ENCODE assay signal across 22 cellular contexts in genomic region chr21:17903929-17904639, GRCh38.
DNase-seq lines count a peak whose midpoint lies in the region; FAIRE-seq and TF ChIP-seq lines count a peak whose summit lies in the region.
"Had no signal": no experiment of that assay in that cellular context is flagged by ENCODE, and none has a peak within 500 bp of the region (broad histone marks: within the 10 kb centered on the region; RNA-seq: fewer than 3 reads in every experiment).

No MANE protein-coding gene starts in this region.

- no peak overlapping the region for H3K27ac Mint-ChIP-seq in astrocyte (ENCODE audit: unreplicated experiment)

- no peak overlapping the region for H3K4me3 ChIP-seq in astrocyte (ENCODE audit: insufficient read depth, low read depth, low read length)
- no peak overlapping the region for H3K4me3 ChIP-seq in fibroblast of the aortic adventitia (ENCODE audit: low read depth, low read length)
- no peak overlapping the region for H3K4me3 ChIP-seq in osteoblast (ENCODE audit: insufficient read depth, low read length)
- no peak overlapping the region for H3K4me3 ChIP-seq in PC-9

- H3K4me2 ChIP-seq in astrocyte (ENCODE audit: low read length) (no peak overlapping the region), osteoblast (ENCODE audit: insufficient read depth, low read length) (no peak overlapping the region), PC-9 (no peak overlapping the region)
- H3K4me2 ChIP-seq: KMS-11 had no signal

- CTCF ChIA-PET in PC-9 (lab: Charles Lee), result no interaction called here

- H3K9me2 ChIP-seq in PC-9 (ENCODE audit: insufficient read depth), result no peaks in the 10 kb centered on the region

- H3K36me3 ChIP-seq in astrocyte (ENCODE audit: insufficient read depth, low read length) (no peaks in the 10 kb centered on the region), osteoblast (ENCODE audit: insufficient read depth, low read length) (no peaks in the 10 kb centered on the region), PC-9 (ENCODE audit: low read depth) (no peaks in the 10 kb centered on the region)

- no peak overlapping the region for H3K4me3 Mint-ChIP-seq in astrocyte (ENCODE audit: unreplicated experiment)
- H3K4me3 Mint-ChIP-seq: CD8-positive, alpha-beta memory T cell had no signal

- H2AFZ ChIP-seq in astrocyte (ENCODE audit: low read depth, low read length), result no peak overlapping the region
- no peak overlapping the region for H2AFZ ChIP-seq in osteoblast (ENCODE audit: low read length)
- H2AFZ ChIP-seq in PC-9, result no peak overlapping the region

- peak; percentile 44 for DNase-seq in GM03348 (ENCODE audit: low spot score)
- peak; percentile 74 for DNase-seq in astrocyte (ENCODE audit: low read depth)
- DNase-seq in fibroblast of the aortic adventitia (ENCODE audit: low read depth), result peak; percentile 37
- peak; percentile 43 for DNase-seq in osteoblast (ENCODE audit: insufficient read length, low spot score, missing footprints)
- no peak for DNase-seq in HTR-8/SVneo (ENCODE audit: insufficient read length, low spot score)
- DNase-seq in activated CD8-positive, alpha-beta memory T cell treated with anti-CD3 and anti-CD28 coated beads, Interleukin-2, amount 50 U/mL, for 4 hours, result no peak
- no peak for DNase-seq in KBM-7
- DNase-seq in PC-9, result no peak
- DNase-seq: Calu3; CD8-positive, alpha-beta memory T cell; NCI-H1092 treated with DMSO at 0.1 percent for 48 hours; NCI-H146; NCI-H2029; NCI-H2227 treated with DMSO at 0.1 percent for 48 hours; NCI-H510A treated with DMSO at 0.1 percent for 48 hours; NCI-H774; NK-92 treated with Interleukin-12 subunit alpha and Interleukin-12 subunit beta, amount 100 ng/mL, for 24 hours had no signal

- H3K4me1 Mint-ChIP-seq in astrocyte (ENCODE audit: low read depth, unreplicated experiment), result peaks cover 9% of the 10 kb centered on the region

- peaks cover 10% of the 10 kb centered on the region for H3K9me3 Mint-ChIP-seq in astrocyte (ENCODE audit: unreplicated experiment)

- H3K9me3 ChIP-seq in astrocyte (ENCODE audit: insufficient read depth, low read depth, low read length) (no peaks in the 10 kb centered on the region), osteoblast (ENCODE audit: low read depth, low read length) (no peaks in the 10 kb centered on the region), PC-9 (ENCODE audit: insufficient read depth, low read depth) (no peaks in the 10 kb centered on the region)

- FAIRE-seq in astrocyte (lab: Jason Lieb, UNC) (no peak), HTR-8/SVneo (lab: Jason Lieb, UNC) (no peak)
- FAIRE-seq: G401.6, GM18507, H54 had no signal

- no peaks in the 10 kb centered on the region for H3K27me3 ChIP-seq in astrocyte (ENCODE audit: insufficient read depth, low read length)
- H3K27me3 ChIP-seq in osteoblast (ENCODE audit: insufficient read depth, low read length), result peaks cover 2% of the 10 kb centered on the region
- no peaks in the 10 kb centered on the region for H3K27me3 ChIP-seq in PC-9 (ENCODE audit: insufficient read depth, low read depth)

- no TSS peak for BruUV-seq in PC-9 (replicated peaks; lab: Mats Ljungman, UMichigan)

- POLR2A ChIA-PET in PC-9 (lab: Charles Lee; ENCODE audit: unreplicated experiment), result no interaction called here

- in situ Hi-C loops in KBM-7 (cut with MboI; ENCODE audit: low pct_unique_long_range_greater_than_20kb, low sequenced_read_pairs), result loop anchor here (25.0 kb wide), 1 partner anchor 217 kb away; no protein-coding TSS in a partner anchor

- TF ChIP-seq CTCF in astrocyte (IDR thresholded peaks at IDR 0.05; ENCODE audit: insufficient read depth, low read depth, low read length), result no peak
- no peak for TF ChIP-seq CTCF in fibroblast of the aortic adventitia (IDR thresholded peaks at IDR 0.05; ENCODE audit: insufficient read depth, low read length)
- TF ChIP-seq CTCF in osteoblast (IDR thresholded peaks at IDR 0.05; ENCODE audit: extremely low read depth, low read depth, low read length), result no peak
- no peak for TF ChIP-seq CTCF in PC-9 (conservative IDR thresholded peaks at IDR 0.05)

- no peak overlapping the region for H3K27ac ChIP-seq in astrocyte (ENCODE audit: low read depth, low read length)
- no peak overlapping the region for H3K27ac ChIP-seq in osteoblast (ENCODE audit: low read depth, low read length)
- no peak overlapping the region for H3K27ac ChIP-seq in PC-9
- H3K27ac ChIP-seq: C4-2B, KMS-11 had no signal

- H4K20me1 ChIP-seq in astrocyte (ENCODE audit: insufficient read depth, low read length), result no peaks in the 10 kb centered on the region
- no peaks in the 10 kb centered on the region for H4K20me1 ChIP-seq in osteoblast (ENCODE audit: insufficient read depth, low read length)
- no peaks in the 10 kb centered on the region for H4K20me1 ChIP-seq in PC-9 (ENCODE audit: insufficient read depth)

- H3K4me1 ChIP-seq in astrocyte (ENCODE audit: insufficient read depth, low read length) (no peaks in the 10 kb centered on the region), osteoblast (ENCODE audit: insufficient read depth, low read length) (peaks cover 3% of the 10 kb centered on the region), PC-9 (replicated peaks; ENCODE audit: insufficient read depth) (peaks cover 7% of the 10 kb centered on the region)

- no peaks in the 10 kb centered on the region for H3F3A ChIP-seq in PC-9 (ENCODE audit: insufficient read depth, low read depth)

- intact Hi-C loops in PC-9 (cut with micrococcal nuclease; ENCODE audit: unreplicated experiment), result loop anchor here (1.0 to 5.0 kb wide), 2 partner anchors 87 to 225 kb away; partner anchors contain the start of gene C21orf91

- H3K9ac ChIP-seq in astrocyte (ENCODE audit: low read length), result no peak overlapping the region
- H3K9ac ChIP-seq: KMS-11 had no signal

- no peaks in the 10 kb centered on the region for H3K27me3 Mint-ChIP-seq in astrocyte (ENCODE audit: low read depth, unreplicated experiment)

- no peaks in the 10 kb centered on the region for H3K79me2 ChIP-seq in astrocyte (ENCODE audit: insufficient read depth, low read length)
- no peaks in the 10 kb centered on the region for H3K79me2 ChIP-seq in osteoblast (ENCODE audit: insufficient read depth, low read length)
- H3K79me2 ChIP-seq in PC-9 (ENCODE audit: low read depth), result no peaks in the 10 kb centered on the region

- no peaks in the 10 kb centered on the region for H3K36me3 Mint-ChIP-seq in astrocyte (ENCODE audit: low read depth, unreplicated experiment)

Comparison
In these comparisons a context has a peak if more than half of its experiments do, and no peak if none do; other contexts are left out.
1. DNase-seq: peak in GM03348 (single experiment), astrocyte (single experiment), fibroblast of the aortic adventitia (single experiment) and osteoblast (single experiment); none in HTR-8/SVneo (single experiment), activated CD8-positive, alpha-beta memory T cell treated with anti-CD3 and anti-CD28 coated beads, Interleukin-2, amount 50 U/mL, for 4 hours (single experiment), KBM-7 (single experiment) and PC-9 (0 of 2).